Comparison of ENCODE assay signal across 1 cellular context in the genomic region with DNA sequence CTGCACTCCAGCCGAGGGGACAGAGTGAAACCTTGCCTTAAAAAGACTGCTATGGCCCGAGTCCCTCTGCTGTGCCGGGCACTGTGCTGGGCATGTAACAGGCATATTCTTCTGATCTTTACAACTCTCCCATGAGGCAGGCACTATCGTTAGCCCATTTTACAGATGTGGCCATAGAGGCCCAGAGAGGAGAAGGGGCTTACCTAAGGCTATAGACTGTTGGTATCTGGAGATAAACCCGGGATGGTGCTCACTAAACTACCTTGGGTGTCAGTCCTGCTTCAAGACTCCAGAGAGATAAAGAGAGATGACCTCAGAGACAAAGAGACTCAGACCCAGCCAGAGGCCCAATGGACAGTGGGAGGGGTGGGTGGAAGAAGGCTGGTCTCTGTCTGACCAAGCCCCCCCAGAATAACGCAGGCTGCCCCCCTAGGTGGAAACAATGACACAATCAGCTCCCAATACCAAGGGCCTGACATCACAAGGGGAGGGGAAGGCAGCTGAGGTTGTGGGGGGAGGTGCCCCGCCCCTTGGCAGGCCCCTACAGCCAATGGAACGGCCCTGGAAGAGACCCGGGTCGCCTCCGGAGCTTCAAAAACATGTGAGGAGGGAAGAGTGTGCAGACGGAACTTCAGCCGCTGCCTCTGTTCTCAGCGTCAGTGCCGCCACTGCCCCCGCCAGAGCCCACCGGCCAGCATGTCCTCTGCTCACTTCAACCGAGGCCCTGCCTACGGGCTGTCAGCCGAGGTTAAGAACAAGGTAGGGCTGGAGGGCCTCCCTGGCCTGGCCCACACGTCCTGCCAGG.
TF ChIP-seq lines count a peak whose summit lies in the region.

CNN1 (plus strand) TSS at position 620 of the 805 bp plus-strand sequence; CDS start at position 697, 77 bp downstream.

TF ChIP-seq in HepG2, 621 proteins besides CTCF, POLR2A, EP300 and RAD21 (continued from another document):
- TF ChIP-seq, protein P1, sequence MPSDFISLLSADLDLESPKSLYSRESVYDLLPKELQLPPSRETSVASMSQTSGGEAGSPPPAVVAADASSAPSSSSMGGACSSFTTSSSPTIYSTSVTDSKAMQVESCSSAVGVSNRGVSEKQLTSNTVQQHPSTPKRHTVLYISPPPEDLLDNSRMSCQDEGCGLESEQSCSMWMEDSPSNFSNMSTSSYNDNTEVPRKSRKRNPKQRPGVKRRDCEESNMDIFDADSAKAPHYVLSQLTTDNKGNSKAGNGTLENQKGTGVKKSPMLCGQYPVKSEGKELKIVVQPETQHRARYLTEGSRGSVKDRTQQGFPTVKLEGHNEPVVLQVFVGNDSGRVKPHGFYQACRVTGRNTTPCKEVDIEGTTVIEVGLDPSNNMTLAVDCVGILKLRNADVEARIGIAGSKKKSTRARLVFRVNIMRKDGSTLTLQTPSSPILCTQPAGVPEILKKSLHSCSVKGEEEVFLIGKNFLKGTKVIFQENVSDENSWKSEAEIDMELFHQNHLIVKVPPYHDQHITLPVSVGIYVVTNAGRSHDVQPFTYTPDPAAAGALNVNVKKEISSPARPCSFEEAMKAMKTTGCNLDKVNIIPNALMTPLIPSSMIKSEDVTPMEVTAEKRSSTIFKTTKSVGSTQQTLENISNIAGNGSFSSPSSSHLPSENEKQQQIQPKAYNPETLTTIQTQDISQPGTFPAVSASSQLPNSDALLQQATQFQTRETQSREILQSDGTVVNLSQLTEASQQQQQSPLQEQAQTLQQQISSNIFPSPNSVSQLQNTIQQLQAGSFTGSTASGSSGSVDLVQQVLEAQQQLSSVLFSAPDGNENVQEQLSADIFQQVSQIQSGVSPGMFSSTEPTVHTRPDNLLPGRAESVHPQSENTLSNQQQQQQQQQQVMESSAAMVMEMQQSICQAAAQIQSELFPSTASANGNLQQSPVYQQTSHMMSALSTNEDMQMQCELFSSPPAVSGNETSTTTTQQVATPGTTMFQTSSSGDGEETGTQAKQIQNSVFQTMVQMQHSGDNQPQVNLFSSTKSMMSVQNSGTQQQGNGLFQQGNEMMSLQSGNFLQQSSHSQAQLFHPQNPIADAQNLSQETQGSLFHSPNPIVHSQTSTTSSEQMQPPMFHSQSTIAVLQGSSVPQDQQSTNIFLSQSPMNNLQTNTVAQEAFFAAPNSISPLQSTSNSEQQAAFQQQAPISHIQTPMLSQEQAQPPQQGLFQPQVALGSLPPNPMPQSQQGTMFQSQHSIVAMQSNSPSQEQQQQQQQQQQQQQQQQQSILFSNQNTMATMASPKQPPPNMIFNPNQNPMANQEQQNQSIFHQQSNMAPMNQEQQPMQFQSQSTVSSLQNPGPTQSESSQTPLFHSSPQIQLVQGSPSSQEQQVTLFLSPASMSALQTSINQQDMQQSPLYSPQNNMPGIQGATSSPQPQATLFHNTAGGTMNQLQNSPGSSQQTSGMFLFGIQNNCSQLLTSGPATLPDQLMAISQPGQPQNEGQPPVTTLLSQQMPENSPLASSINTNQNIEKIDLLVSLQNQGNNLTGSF (CRISPR knock-in tag; IDR thresholded peaks at IDR 0.05) = no peak
- TF ChIP-seq, protein P2, sequence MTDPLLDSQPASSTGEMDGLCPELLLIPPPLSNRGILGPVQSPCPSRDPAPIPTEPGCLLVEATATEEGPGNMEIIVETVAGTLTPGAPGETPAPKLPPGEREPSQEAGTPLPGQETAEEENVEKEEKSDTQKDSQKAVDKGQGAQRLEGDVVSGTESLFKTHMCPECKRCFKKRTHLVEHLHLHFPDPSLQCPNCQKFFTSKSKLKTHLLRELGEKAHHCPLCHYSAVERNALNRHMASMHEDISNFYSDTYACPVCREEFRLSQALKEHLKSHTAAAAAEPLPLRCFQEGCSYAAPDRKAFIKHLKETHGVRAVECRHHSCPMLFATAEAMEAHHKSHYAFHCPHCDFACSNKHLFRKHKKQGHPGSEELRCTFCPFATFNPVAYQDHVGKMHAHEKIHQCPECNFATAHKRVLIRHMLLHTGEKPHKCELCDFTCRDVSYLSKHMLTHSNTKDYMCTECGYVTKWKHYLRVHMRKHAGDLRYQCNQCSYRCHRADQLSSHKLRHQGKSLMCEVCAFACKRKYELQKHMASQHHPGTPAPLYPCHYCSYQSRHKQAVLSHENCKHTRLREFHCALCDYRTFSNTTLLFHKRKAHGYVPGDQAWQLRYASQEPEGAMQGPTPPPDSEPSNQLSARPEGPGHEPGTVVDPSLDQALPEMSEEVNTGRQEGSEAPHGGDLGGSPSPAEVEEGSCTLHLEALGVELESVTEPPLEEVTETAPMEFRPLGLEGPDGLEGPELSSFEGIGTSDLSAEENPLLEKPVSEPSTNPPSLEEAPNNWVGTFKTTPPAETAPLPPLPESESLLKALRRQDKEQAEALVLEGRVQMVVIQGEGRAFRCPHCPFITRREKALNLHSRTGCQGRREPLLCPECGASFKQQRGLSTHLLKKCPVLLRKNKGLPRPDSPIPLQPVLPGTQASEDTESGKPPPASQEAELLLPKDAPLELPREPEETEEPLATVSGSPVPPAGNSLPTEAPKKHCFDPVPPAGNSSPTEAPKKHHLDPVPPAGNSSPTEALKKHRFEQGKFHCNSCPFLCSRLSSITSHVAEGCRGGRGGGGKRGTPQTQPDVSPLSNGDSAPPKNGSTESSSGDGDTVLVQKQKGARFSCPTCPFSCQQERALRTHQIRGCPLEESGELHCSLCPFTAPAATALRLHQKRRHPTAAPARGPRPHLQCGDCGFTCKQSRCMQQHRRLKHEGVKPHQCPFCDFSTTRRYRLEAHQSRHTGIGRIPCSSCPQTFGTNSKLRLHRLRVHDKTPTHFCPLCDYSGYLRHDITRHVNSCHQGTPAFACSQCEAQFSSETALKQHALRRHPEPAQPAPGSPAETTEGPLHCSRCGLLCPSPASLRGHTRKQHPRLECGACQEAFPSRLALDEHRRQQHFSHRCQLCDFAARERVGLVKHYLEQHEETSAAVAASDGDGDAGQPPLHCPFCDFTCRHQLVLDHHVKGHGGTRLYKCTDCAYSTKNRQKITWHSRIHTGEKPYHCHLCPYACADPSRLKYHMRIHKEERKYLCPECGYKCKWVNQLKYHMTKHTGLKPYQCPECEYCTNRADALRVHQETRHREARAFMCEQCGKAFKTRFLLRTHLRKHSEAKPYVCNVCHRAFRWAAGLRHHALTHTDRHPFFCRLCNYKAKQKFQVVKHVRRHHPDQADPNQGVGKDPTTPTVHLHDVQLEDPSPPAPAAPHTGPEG (CRISPR knock-in tag; IDR thresholded peaks at IDR 0.05) = no peak
- TF ChIP-seq, protein P3, sequence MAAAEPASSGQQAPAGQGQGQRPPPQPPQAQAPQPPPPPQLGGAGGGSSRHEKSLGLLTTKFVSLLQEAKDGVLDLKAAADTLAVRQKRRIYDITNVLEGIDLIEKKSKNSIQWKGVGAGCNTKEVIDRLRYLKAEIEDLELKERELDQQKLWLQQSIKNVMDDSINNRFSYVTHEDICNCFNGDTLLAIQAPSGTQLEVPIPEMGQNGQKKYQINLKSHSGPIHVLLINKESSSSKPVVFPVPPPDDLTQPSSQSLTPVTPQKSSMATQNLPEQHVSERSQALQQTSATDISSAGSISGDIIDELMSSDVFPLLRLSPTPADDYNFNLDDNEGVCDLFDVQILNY (CRISPR knock-in tag; conservative IDR thresholded peaks at IDR 0.05) = no peak
- TF ChIP-seq SOX6 (IDR thresholded peaks at IDR 0.05) (no peak), SOX6 (CRISPR knock-in tag; IDR thresholded peaks at IDR 0.05) (0 out of 2 replicates have a peak, but pooled peaks have one; percentile 14)
